ENCODE assay signal across 11 cellular contexts in genomic region chr15:74420193-74420905, GRCh38. TPM values are rescaled to one million over a fixed set of nuclear protein-coding genes. Genes with fewer than 3 reads are reported as not detected.
A peak's percentile ranks its signal among the peaks of the same experiment; 100 is the strongest.
DNase-seq lines count a peak whose midpoint lies in the region; ATAC-seq and TF ChIP-seq lines count a peak whose summit lies in the region.
"Had no signal": no experiment of that assay in that cellular context is flagged by ENCODE, and none has a peak within 500 bp of the region (broad histone marks: within the 10 kb centered on the region; RNA-seq: fewer than 3 reads in every experiment).

No MANE protein-coding gene starts in this region.

- CTCF ChIA-PET in WTC11 (lab: Charles Lee): interaction anchor here (0.5 to 1.2 kb wide), 8 partner anchors 10 to 492 kb away, joined by 3 to 6 read pairs (median 3); partner anchors contain the start of gene SEMA7A

- H3K9me3 Mint-ChIP-seq in WTC11: no peaks in the 10 kb centered on the region
- H3K9me3 Mint-ChIP-seq in activated T-helper 17 cell treated with anti-CD3 and anti-CD28 coated beads, Interleukin-2, amount 50 U/mL, for 72 hours: no peaks in the 10 kb centered on the region

- ATAC-seq in Right ventricle myocardium inferior (peak; percentile 74), WTC11 (no peak), upper lobe of right lung (peak; percentile 29)
- no peak for ATAC-seq in activated T-helper 17 cell treated with anti-CD3 and anti-CD28 coated beads, Interleukin-2, amount 50 U/mL, for 72 hours (replicated peaks)

- peaks cover 37% of the 10 kb centered on the region for H3K4me1 Mint-ChIP-seq in WTC11
- peaks cover 12% of the 10 kb centered on the region for H3K4me1 Mint-ChIP-seq in activated T-helper 17 cell treated with anti-CD3 and anti-CD28 coated beads, Interleukin-2, amount 50 U/mL, for 72 hours

- H3K36me3 ChIP-seq in upper lobe of right lung: no peaks in the 10 kb centered on the region
- H3K36me3 ChIP-seq: tibial artery had no signal

- no peaks in the 10 kb centered on the region for H3K9me3 ChIP-seq in upper lobe of right lung
- H3K9me3 ChIP-seq: tibial artery had no signal

- H3K27ac Mint-ChIP-seq in WTC11: peak overlapping the region; percentile 60; the same call in 1 of the 2 replicates
- no peak overlapping the region for H3K27ac Mint-ChIP-seq in activated T-helper 17 cell treated with anti-CD3 and anti-CD28 coated beads, Interleukin-2, amount 50 U/mL, for 72 hours

- H3K4me3 ChIP-seq in upper lobe of right lung: no peak overlapping the region
- H3K4me3 ChIP-seq: tibial artery had no signal

- no peak overlapping the region for H3K4me3 Mint-ChIP-seq in WTC11
- no peak overlapping the region for H3K4me3 Mint-ChIP-seq in activated T-helper 17 cell treated with anti-CD3 and anti-CD28 coated beads, Interleukin-2, amount 50 U/mL, for 72 hours

- no peaks in the 10 kb centered on the region for H3K27me3 Mint-ChIP-seq in WTC11 (ENCODE audit: low read depth)
- H3K27me3 Mint-ChIP-seq in activated T-helper 17 cell treated with anti-CD3 and anti-CD28 coated beads, Interleukin-2, amount 50 U/mL, for 72 hours: no peaks in the 10 kb centered on the region

- no peak for DNase-seq in Right ventricle myocardium inferior (ENCODE audit: missing footprints)
- DNase-seq in cardiac septum (ENCODE audit: low spot score): no peak
- no peak for DNase-seq in WTC11 (ENCODE audit: low spot score)
- DNase-seq in kidney tubule cell (ENCODE audit: low spot score): peak; percentile 84
- DNase-seq in upper lobe of right lung: no peak
- DNase-seq in HK-2 (ENCODE audit: unreplicated experiment): no peak
- no peak for DNase-seq in NCI-H2171 (lab: John Stamatoyannopoulos, UW)
- DNase-seq: NCI-H2081 treated with DMSO at 0.1 percent for 48 hours, tibial artery had no signal

- intact Hi-C loops in Right ventricle myocardium inferior (cut with DNase I): no loop called here
- intact Hi-C loops in cardiac septum (cut with DNase I): no loop called here
- intact Hi-C loops in upper lobe of right lung (cut with DNase I): no loop called here

- POLR2A ChIA-PET in WTC11 (lab: Charles Lee): no interaction called here

- no peak overlapping the region for H3K27ac ChIP-seq in upper lobe of right lung
- H3K27ac ChIP-seq: tibial artery had no signal

- TF ChIP-seq CTCF in WTC11 (IDR thresholded peaks at IDR 0.05) (no peak), upper lobe of right lung (IDR thresholded peaks at IDR 0.05) (no peak)

- peaks cover 10% of the 10 kb centered on the region for H3K4me1 ChIP-seq in upper lobe of right lung

- peaks cover 4% of the 10 kb centered on the region for H3K36me3 Mint-ChIP-seq in WTC11
- peaks cover 85% of the 10 kb centered on the region for H3K36me3 Mint-ChIP-seq in activated T-helper 17 cell treated with anti-CD3 and anti-CD28 coated beads, Interleukin-2, amount 50 U/mL, for 72 hours (ENCODE audit: low read depth)

- H3K27me3 ChIP-seq in upper lobe of right lung: no peaks in the 10 kb centered on the region

TF ChIP-seq in WTC11, 78 proteins besides CTCF, POLR2A, EP300 and RAD21 (continues in another document):
- TF ChIP-seq FOXP4 (CRISPR knock-in tag; IDR thresholded peaks at IDR 0.05) (no peak), USF2 (CRISPR knock-in tag; IDR thresholded peaks at IDR 0.05) (no peak), CREM (CRISPR knock-in tag; IDR thresholded peaks at IDR 0.05) (no peak), EMX1 (CRISPR knock-in tag; IDR thresholded peaks at IDR 0.05) (no peak), RELA (CRISPR knock-in tag; IDR thresholded peaks at IDR 0.05; ENCODE audit: borderline replicate concordance) (no peak), AR (CRISPR knock-in tag; IDR thresholded peaks at IDR 0.05) (no peak), ZBTB43 (CRISPR knock-in tag; IDR thresholded peaks at IDR 0.05) (no peak), MAX (CRISPR knock-in tag; IDR thresholded peaks at IDR 0.05) (no peak), IRF2 (CRISPR knock-in tag; IDR thresholded peaks at IDR 0.05; ENCODE audit: borderline replicate concordance, low read depth) (no peak), ZSCAN18 (CRISPR knock-in tag; IDR thresholded peaks at IDR 0.05) (no peak), ELF4 (CRISPR knock-in tag; IDR thresholded peaks at IDR 0.05; ENCODE audit: low read depth) (no peak)

RNA-seq across cellular contexts. Expression of gene SEMA7A, which starts 13.4 kb away (rescaled TPM):
- 1.6 TPM for total RNA-seq in Right ventricle myocardium inferior
- total RNA-seq in cardiac septum: 1.5 TPM
- total RNA-seq in WTC11 (2021): 13.7 to 17.9 TPM (median 14.2 TPM) in 3 replicates
- total RNA-seq in upper lobe of right lung: 5.4 TPM
- total RNA-seq in activated T-helper 17 cell treated with anti-CD3 and anti-CD28 coated beads, Interleukin-2, amount 50 U/mL, for 72 hours: 10 to 100 TPM; 11.7 to 44.9 TPM

RNA-seq across cellular contexts. Expression of gene UBL7, which starts 40.6 kb away (rescaled TPM):
- total RNA-seq in Right ventricle myocardium inferior: 47.7 TPM
- 48.3 TPM for total RNA-seq in cardiac septum
- total RNA-seq in WTC11 (2021): 62.1 to 70.1 TPM (median 70.1 TPM) in 3 replicates
- total RNA-seq in upper lobe of right lung: 40.8 TPM
- 10 to 100 TPM; 38.0 to 52.6 TPM for total RNA-seq in activated T-helper 17 cell treated with anti-CD3 and anti-CD28 coated beads, Interleukin-2, amount 50 U/mL, for 72 hours

RNA-seq across cellular contexts. Expression of gene CYP11A1, which starts 52.9 kb away (rescaled TPM):
- total RNA-seq in Right ventricle myocardium inferior: 0.24 TPM
- total RNA-seq in cardiac septum: 2.5 TPM
- 3.4 to 4.1 TPM (median 3.8 TPM) in 3 replicates for total RNA-seq in WTC11 (2021)
- 1.1 TPM for total RNA-seq in upper lobe of right lung
- not detected for total RNA-seq in activated T-helper 17 cell treated with anti-CD3 and anti-CD28 coated beads, Interleukin-2, amount 50 U/mL, for 72 hours
- total RNA-seq: bronchial epithelial cell had no signal

Comparison
In these comparisons a context has a peak if more than half of its experiments do, and no peak if none do; other contexts are left out.
1. ATAC-seq: peak in Right ventricle myocardium inferior (single experiment) and upper lobe of right lung (single experiment); none in WTC11 (single experiment) and activated T-helper 17 cell treated with anti-CD3 and anti-CD28 coated beads, Interleukin-2, amount 50 U/mL, for 72 hours (single experiment).